Comparison of ENCODE assay signal across 7 cellular contexts in genomic region chr9:122941560-122942234, GRCh38. TPM values are rescaled to one million over a fixed set of nuclear protein-coding genes. Genes with fewer than 3 reads are reported as not detected.
DNase-seq lines count a peak whose midpoint lies in the region; ATAC-seq, FAIRE-seq and TF ChIP-seq lines count a peak whose summit lies in the region.

No MANE protein-coding gene starts in this region.

- FAIRE-seq in kidney (lab: Jason Lieb, UNC): no peak

- peak; percentile 3 for ATAC-seq in GM18909 (IDR thresholded peaks at IDR 0.05; ENCODE audit: poor library complexity, unreplicated experiment)
- ATAC-seq in stimulated activated naive CD8-positive, alpha-beta T cell treated with anti-CD3 and anti-CD28 coated beads, Interleukin-15, amount 100 ng/mL, for 72 hours: no peak

- peak overlapping the region; percentile 95 to 98 (median 97) for H3K27ac Mint-ChIP-seq in brain
- H3K27ac Mint-ChIP-seq in stimulated activated naive CD8-positive, alpha-beta T cell treated with anti-CD3 and anti-CD28 coated beads, Interleukin-15, amount 100 ng/mL, for 72 hours: peak overlapping the region; percentile 92 to 96

- DNase-seq in M059J (ENCODE audit: low read depth) (peak; percentile 66), kidney (no peak), NCI-H1105 treated with DMSO at 0.1 percent for 48 hours (lab: John Stamatoyannopoulos, UW) (no peak)
- no peak for DNase-seq in stimulated activated naive CD8-positive, alpha-beta T cell treated with anti-CD3 and anti-CD28 coated beads, Interleukin-15, amount 100 ng/mL, for 72 hours
- DNase-seq in stimulated activated CD4-positive, alpha-beta T cell treated with anti-CD3 and anti-CD28 coated beads, Interleukin-2, amount 100 ng/mL, for 24 hours: no peak

- TF ChIP-seq CTCF in brain (conservative IDR thresholded peaks at IDR 0.05) (no peak), kidney (IDR thresholded peaks at IDR 0.05; ENCODE audit: borderline replicate concordance, extremely low read depth, insufficient read depth) (no peak)

- peaks cover 26% of the 10 kb centered on the region for H3K36me3 Mint-ChIP-seq in brain

- H3K4me3 ChIP-seq in kidney (ENCODE audit: low read length in 2 of 2): peak overlapping the region; percentile 76 to 95

- peak overlapping the region; percentile 44 to 84 for H3K9ac ChIP-seq in kidney (ENCODE audit: low read length in 2 of 2)

- peaks cover 7% of the 10 kb centered on the region for H3K27me3 Mint-ChIP-seq in brain
- no peaks in the 10 kb centered on the region for H3K27me3 Mint-ChIP-seq in stimulated activated naive CD8-positive, alpha-beta T cell treated with anti-CD3 and anti-CD28 coated beads, Interleukin-15, amount 100 ng/mL, for 72 hours

- H3K4me1 Mint-ChIP-seq in brain: peaks cover 61% of the 10 kb centered on the region
- H3K4me1 Mint-ChIP-seq in stimulated activated naive CD8-positive, alpha-beta T cell treated with anti-CD3 and anti-CD28 coated beads, Interleukin-15, amount 100 ng/mL, for 72 hours: peaks cover 33% of the 10 kb centered on the region

- peaks cover 0 to 6% of the 10 kb centered on the region in 2 donors for H3K36me3 ChIP-seq in kidney (ENCODE audit: control insufficient read depth in 1 of 2, insufficient read depth in 2 of 2, low read length in 2 of 2)

- peak overlapping the region; percentile 91 to 98 (median 96) for H3K4me3 Mint-ChIP-seq in brain
- H3K4me3 Mint-ChIP-seq in stimulated activated naive CD8-positive, alpha-beta T cell treated with anti-CD3 and anti-CD28 coated beads, Interleukin-15, amount 100 ng/mL, for 72 hours: peak overlapping the region; percentile 94 to 98

- intact Hi-C loops in kidney (cut with DNase I): no loop called here

- no peaks in the 10 kb centered on the region for H3K9me3 ChIP-seq in kidney (ENCODE audit: control insufficient read depth in 1 of 2, low read length in 2 of 2)

- peak overlapping the region; percentile 81 to 94 for H3K27ac ChIP-seq in kidney (ENCODE audit: low read depth in 2 of 2, low read length in 2 of 2)

- no peaks in the 10 kb centered on the region for H3K9me3 Mint-ChIP-seq in brain
- H3K9me3 Mint-ChIP-seq in stimulated activated naive CD8-positive, alpha-beta T cell treated with anti-CD3 and anti-CD28 coated beads, Interleukin-15, amount 100 ng/mL, for 72 hours: no peaks in the 10 kb centered on the region

- H3K4me1 ChIP-seq in kidney (ENCODE audit: control insufficient read depth in 1 of 2, insufficient read depth in 1 of 2, low read depth in 1 of 2, low read length in 2 of 2): peaks cover 6 to 14% of the 10 kb centered on the region in 2 donors

RNA-seq across cellular contexts. Expression of gene RABGAP1, which starts 0.9 kb away (rescaled TPM):
- 22.8 and 32.4 TPM in 2 replicates for total RNA-seq in M059J (2014; rRNA removed; shearing (Covaris generic))
- 34.8 TPM for polyA plus RNA-seq in brain (ENCODE audit: insufficient read depth, low read depth, low replicate concordance)
- total RNA-seq in kidney: 61.1 TPM
- polyA plus RNA-seq in kidney (ENCODE audit: insufficient read depth, low read depth, low replicate concordance): 13.7 TPM

RNA-seq across cellular contexts. Expression of gene ZBTB26, which starts 10.4 kb away (rescaled TPM):
- total RNA-seq in M059J (2014; rRNA removed; shearing (Covaris generic)): 2.8 and 5.3 TPM in 2 replicates
- polyA plus RNA-seq in brain (ENCODE audit: insufficient read depth, low read depth, low replicate concordance) (3.3 TPM), kidney (ENCODE audit: insufficient read depth, low read depth, low replicate concordance) (3.4 TPM)
- total RNA-seq in kidney: 8.2 TPM

RNA-seq across cellular contexts. Expression of gene ZBTB6, which starts 28.6 kb away (rescaled TPM):
- 7.7 and 14.8 TPM in 2 replicates for total RNA-seq in M059J (2014; rRNA removed; shearing (Covaris generic))
- polyA plus RNA-seq in brain (ENCODE audit: insufficient read depth, low read depth, low replicate concordance): 6.2 TPM
- total RNA-seq in kidney: 9.8 TPM
- polyA plus RNA-seq in kidney (ENCODE audit: insufficient read depth, low read depth, low replicate concordance): 2.0 TPM

RNA-seq across cellular contexts. Expression of gene RC3H2, which starts 36.5 kb away (rescaled TPM):
- total RNA-seq in M059J (2014; rRNA removed; shearing (Covaris generic)): 40.1 and 52.7 TPM in 2 replicates
- polyA plus RNA-seq in brain (ENCODE audit: insufficient read depth, low read depth, low replicate concordance): 12.4 TPM
- total RNA-seq in kidney: 49.9 TPM
- polyA plus RNA-seq in kidney (ENCODE audit: insufficient read depth, low read depth, low replicate concordance): 9.8 TPM
